ENCODE assay signal across 10 cellular contexts in the genomic region with DNA sequence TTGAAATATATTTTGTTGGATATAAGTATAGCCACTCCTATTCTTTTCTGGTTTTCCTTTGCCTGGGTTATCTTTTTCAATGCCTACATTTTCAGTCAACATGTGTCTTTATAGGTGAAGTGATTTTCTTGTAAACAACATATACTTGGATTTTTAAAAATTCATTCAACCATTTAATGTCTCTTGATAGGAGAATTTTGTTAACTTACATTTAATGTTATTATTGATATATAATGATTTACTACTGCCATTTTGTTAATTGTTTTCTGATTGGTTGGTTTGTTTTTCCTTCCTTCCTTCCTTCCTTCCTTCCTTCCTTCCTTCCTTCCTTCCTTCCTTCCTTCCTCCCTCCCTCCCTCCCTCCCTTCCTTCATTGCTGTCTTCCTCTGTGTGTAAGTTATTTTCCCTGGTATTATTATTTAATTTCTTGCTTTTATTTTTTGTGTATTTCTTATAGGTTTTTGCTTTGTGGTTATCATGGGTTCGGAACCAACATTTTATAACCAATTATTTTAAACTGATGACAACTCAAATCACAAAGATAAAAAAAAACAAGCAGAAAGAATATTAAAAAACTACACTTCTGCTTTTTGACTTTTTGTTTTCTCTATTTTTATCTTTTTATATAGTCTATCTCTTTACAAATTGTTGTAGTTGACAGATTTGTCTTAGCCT.
"Had no signal": no experiment of that assay in that cellular context is flagged by ENCODE, and none has a peak within 500 bp of the region (broad histone marks: within the 10 kb centered on the region; RNA-seq: fewer than 3 reads in every experiment).

No MANE protein-coding gene starts in this region.

- H2AFZ ChIP-seq: GM23338 had no signal

- H3K9me3 ChIP-seq: HAP-1 had no signal

- H3K4me2 ChIP-seq: GM23338 had no signal

- H3K36me3 ChIP-seq: HAP-1 had no signal

- FAIRE-seq: H1, H54 had no signal

- ATAC-seq: GM23338, HCT116 had no signal

- DNase-seq: GOT3, H7, H9, HCEC 1CT, HFFc6 had no signal

- H3K4me3 ChIP-seq: GM23338, HAP-1 had no signal

- H3K4me1 ChIP-seq: HAP-1 had no signal
